ENCODE assay signal across 7 cellular contexts in genomic region chr7:20330176-20330796, GRCh38. TPM values are rescaled to one million over a fixed set of nuclear protein-coding genes. Genes with fewer than 3 reads are reported as not detected.
DNase-seq lines count a peak whose midpoint lies in the region; ATAC-seq and TF ChIP-seq lines count a peak whose summit lies in the region.

No MANE protein-coding gene starts in this region.

- H2AFZ ChIP-seq in mammary epithelial cell (ENCODE audit: low read depth, low read length): peak overlapping the region; percentile 49

- peak overlapping the region; percentile 76 to 88 (median 78) for H3K4me3 ChIP-seq in mammary epithelial cell (replicated peaks in 1 of 3; ENCODE audit: insufficient read depth in 1 of 3, low read depth in 2 of 3, low read length in 3 of 3)
- H3K4me3 ChIP-seq in skin epidermis: peak overlapping the region; percentile 38 to 68 (median 57)

- H3K4me1 ChIP-seq in mammary epithelial cell (ENCODE audit: insufficient read depth, low read length): peaks cover 24% of the 10 kb centered on the region

- H4K20me1 ChIP-seq in mammary epithelial cell (ENCODE audit: insufficient read depth, low read length): no peaks in the 10 kb centered on the region

- dilution Hi-C loops in mammary epithelial cell (cut with HindIII; ENCODE audit: low sequenced_read_pairs): no loop called here

- intact Hi-C loops in mammary epithelial cell (cut with micrococcal nuclease): loop anchor here (1.0 kb wide), 2 partner anchors 23 to 72 kb away; no protein-coding TSS in a partner anchor

- H3K79me2 ChIP-seq in mammary epithelial cell (ENCODE audit: insufficient read depth, low read length): peaks cover 46% of the 10 kb centered on the region

- no peaks in the 10 kb centered on the region for H3K36me3 ChIP-seq in mammary epithelial cell (ENCODE audit: insufficient read depth, low read length)

- H3K9me3 ChIP-seq in mammary epithelial cell (replicated peaks; ENCODE audit: insufficient read depth, low read length): no peaks in the 10 kb centered on the region

- no TSS peak for BruUV-seq in mammary epithelial cell (replicated peaks; lab: Mats Ljungman, UMichigan)

- H3K27ac ChIP-seq in mammary epithelial cell (ENCODE audit: insufficient read depth, low read depth, low read length): peak overlapping the region; percentile 95
- peak overlapping the region; percentile 57 to 97 (median 88) for H3K27ac ChIP-seq in skin epidermis

- DNase-seq in GM10248 (ENCODE audit: extremely low spot score) (peak; percentile 83), KBM-7 (peak; percentile 64), mammary epithelial cell (peak; percentile 97), iris pigment epithelial cell (ENCODE audit: low read depth) (peak; percentile 92)

- in situ Hi-C loops in KBM-7 (cut with MboI; ENCODE audit: low pct_unique_long_range_greater_than_20kb, low sequenced_read_pairs): no loop called here
- in situ Hi-C loops in mammary epithelial cell (cut with MboI; ENCODE audit: low sequenced_read_pairs in 2 of 2): no loop called here

- ATAC-seq in GM21825 (IDR thresholded peaks at IDR 0.05; ENCODE audit: unreplicated experiment): peak; percentile 57
- ATAC-seq in SK-N-SH treated with all-trans-retinoic acid at 6 μM for 48 hours: peak; percentile 90

- POLR2A ChIA-PET in GM10248 (lab: Yijun Ruan, JAX): interaction anchor here (0.9 to 1.9 kb wide), 3 partner anchors 30 to 111 kb away, joined by 4 to 7 read pairs (median 4); no protein-coding TSS in a partner anchor

- 1% methylated on average over 23 of the region's 42 CpGs for WGBS in mammary epithelial cell (ENCODE audit: low coverage, missing lambda C conversion rate)

- H3K27me3 ChIP-seq in mammary epithelial cell (ENCODE audit: insufficient read depth, low read length): no peaks in the 10 kb centered on the region

- CTCF ChIA-PET in GM10248 (lab: Yijun Ruan, JAX) (interaction anchor here (0.8 to 3.0 kb wide), 22 partner anchors 10 to 621 kb away, joined by 3 to 16 read pairs (median 4); partner anchors contain the start of genes MACC1 and POLR1F), mammary epithelial cell (lab: Charles Lee; ENCODE audit: low non-redundant PET) (interaction anchor here (0.6 to 0.7 kb wide), 2 partner anchors 22 to 268 kb away, joined by 3 to 4 read pairs; no protein-coding TSS in a partner anchor)

- H3K9ac ChIP-seq in mammary epithelial cell (ENCODE audit: insufficient read depth, low read length): peak overlapping the region; percentile 92

- H3K4me2 ChIP-seq in mammary epithelial cell (ENCODE audit: insufficient read depth, low read depth, low read length): peak overlapping the region; percentile 87

- peak; percentile 10 for TF ChIP-seq CTCF in GM10248 (IDR thresholded peaks at IDR 0.05; ENCODE audit: control extremely low read depth, extremely low read depth, low read depth, missing control alignments)
- peak in 1 of 2 donors; percentile 13 for TF ChIP-seq CTCF in mammary epithelial cell (conservative IDR thresholded peaks at IDR 0.05 in 1 of 2, IDR thresholded peaks at IDR 0.05 in 1 of 2; ENCODE audit: extremely low read depth in 1 of 2, insufficient read depth in 1 of 2, low read depth in 1 of 2, low read length in 2 of 2)

TF ChIP-seq in SK-N-SH treated with all-trans-retinoic acid at 6 μM for 48 hours, 23 proteins besides CTCF, POLR2A, EP300 and RAD21 (continues in another document):
- no peak for TF ChIP-seq ZNF565 (CRISPR knock-in tag; conservative IDR thresholded peaks at IDR 0.05; ENCODE audit: low read depth)
- no peak for TF ChIP-seq RARB (CRISPR knock-in tag; IDR thresholded peaks at IDR 0.05)
- TF ChIP-seq ZFP3 (CRISPR knock-in tag; IDR thresholded peaks at IDR 0.05): 0 out of 2 replicates have a peak, but pooled peaks have one; percentile 22
- TF ChIP-seq ZNF8 (CRISPR knock-in tag; IDR thresholded peaks at IDR 0.05): no peak
- no peak for TF ChIP-seq PATZ1 (CRISPR knock-in tag; IDR thresholded peaks at IDR 0.05; ENCODE audit: borderline replicate concordance)
- 0 out of 2 replicates have a peak, but pooled peaks have one; percentile 52 for TF ChIP-seq GLIS3 (CRISPR knock-in tag; IDR thresholded peaks at IDR 0.05)
- TF ChIP-seq ISL1 (CRISPR knock-in tag; IDR thresholded peaks at IDR 0.05): 0 out of 2 replicates have a peak, but pooled peaks have one; percentile 13
- TF ChIP-seq BACH2 (CRISPR knock-in tag; IDR thresholded peaks at IDR 0.05; ENCODE audit: borderline replicate concordance): no peak
- TF ChIP-seq CREB5 (CRISPR knock-in tag; IDR thresholded peaks at IDR 0.05; ENCODE audit: low read depth): no peak
- no peak for TF ChIP-seq TOX (CRISPR knock-in tag; IDR thresholded peaks at IDR 0.05; ENCODE audit: borderline replicate concordance)
- no peak for TF ChIP-seq PPARA (CRISPR knock-in tag; IDR thresholded peaks at IDR 0.05; ENCODE audit: borderline replicate concordance)
- TF ChIP-seq POU6F1 (CRISPR knock-in tag; IDR thresholded peaks at IDR 0.05; ENCODE audit: borderline replicate concordance, low read depth): no peak
- TF ChIP-seq ESRRG (CRISPR knock-in tag; IDR thresholded peaks at IDR 0.05): no peak
- TF ChIP-seq ZC3H10 (CRISPR knock-in tag; IDR thresholded peaks at IDR 0.05): no peak
- TF ChIP-seq OSR1 (CRISPR knock-in tag; IDR thresholded peaks at IDR 0.05): no peak
- TF ChIP-seq SNAI2 (CRISPR knock-in tag; IDR thresholded peaks at IDR 0.05): no peak
- no peak; the same call in 1 of the 2 replicates for TF ChIP-seq TSHZ2 (CRISPR knock-in tag; IDR thresholded peaks at IDR 0.05)
- no peak for TF ChIP-seq ZNF70 (CRISPR knock-in tag; IDR thresholded peaks at IDR 0.05)
- no peak for TF ChIP-seq CSDC2 (CRISPR knock-in tag; IDR thresholded peaks at IDR 0.05)
- TF ChIP-seq ARNTL (CRISPR knock-in tag; IDR thresholded peaks at IDR 0.05; ENCODE audit: borderline replicate concordance, low read depth): no peak

RNA-seq across cellular contexts. Expression of gene ITGB8, which starts 0.4 kb away (rescaled TPM):
- total RNA-seq in mammary epithelial cell: 100 to 1,000 TPM in 1 of 2 donors, 10 to 100 TPM in 1; 41.9 to 221 TPM
- 32.3 TPM for polyA plus RNA-seq in mammary epithelial cell
- 48.6 TPM for polyA minus RNA-seq in mammary epithelial cell

Comparison
In these comparisons a context has a peak if more than half of its experiments do, and no peak if none do; other contexts are left out.
1. Peak in every context shown above with its lines: DNase-seq, ATAC-seq, H3K4me3 ChIP-seq and H3K27ac ChIP-seq.